Comparison of ENCODE assay signal across 1 cellular context in the genomic region with DNA sequence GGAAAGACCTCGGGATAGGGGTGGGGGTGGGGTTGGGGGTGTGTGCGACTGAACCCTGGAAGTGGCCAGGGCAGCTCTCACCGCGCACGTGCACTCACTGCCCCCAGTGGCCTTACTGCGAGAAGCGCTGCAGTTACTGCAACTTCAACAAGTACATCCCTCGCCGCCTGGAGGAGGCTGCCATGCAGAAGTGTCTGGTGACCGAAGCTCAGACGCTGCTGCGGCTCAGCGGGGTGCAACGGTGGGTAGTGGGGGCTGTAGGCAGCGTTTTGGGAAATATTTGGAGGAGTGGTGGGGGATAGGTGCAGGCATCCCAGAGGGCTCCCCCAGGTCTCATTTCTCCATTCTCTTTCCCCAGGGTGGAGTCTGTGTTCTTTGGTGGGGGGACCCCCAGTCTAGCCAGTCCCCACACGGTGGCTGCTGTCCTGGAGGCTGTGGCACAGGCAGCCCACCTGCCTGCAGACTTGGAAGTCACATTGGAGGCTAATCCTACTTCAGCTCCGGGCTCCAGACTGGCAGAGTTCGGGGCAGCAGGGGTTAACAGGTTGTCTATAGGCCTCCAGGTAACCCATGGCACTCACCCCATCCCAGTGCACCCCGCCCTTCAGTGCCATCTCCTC.
TF ChIP-seq lines count a peak whose summit lies in the region.

No MANE protein-coding gene starts in this region.

TF ChIP-seq in HepG2, 621 proteins besides CTCF, POLR2A, EP300 and RAD21 (continues in another document):
- TF ChIP-seq FOXO1 (CRISPR knock-in tag; IDR thresholded peaks at IDR 0.05) (peak; percentile 66), CSRNP1 (CRISPR knock-in tag; IDR thresholded peaks at IDR 0.05) (0 out of 2 replicates have a peak, but pooled peaks have one; percentile 39), TGIF2 (CRISPR knock-in tag; IDR thresholded peaks at IDR 0.05) (peak; percentile 86), ZBTB39 (CRISPR knock-in tag; IDR thresholded peaks at IDR 0.05) (0 out of 2 replicates have a peak, but pooled peaks have one; percentile 23), NFIB (CRISPR knock-in tag; IDR thresholded peaks at IDR 0.05; ENCODE audit: borderline replicate concordance) (no peak), SMAD9 (CRISPR knock-in tag; IDR thresholded peaks at IDR 0.05) (no peak), PHF20 (CRISPR knock-in tag; IDR thresholded peaks at IDR 0.05) (no peak), PRMT3 (CRISPR knock-in tag; IDR thresholded peaks at IDR 0.05; ENCODE audit: borderline replicate concordance, low read depth) (no peak), BHLHE40 (IDR thresholded peaks at IDR 0.05; ENCODE audit: low read length) (peak; percentile 98), PCBP2 (optimal IDR thresholded peaks at IDR 0.05; ENCODE audit: low read depth, low read length, poor library complexity, severe bottlenecking) (peak; percentile 31), IKZF4 (CRISPR knock-in tag; IDR thresholded peaks at IDR 0.05; ENCODE audit: borderline replicate concordance, low read depth, not compliant biosample characterization) (peak; percentile 35), YY1 (IDR thresholded peaks at IDR 0.05; ENCODE audit: insufficient read depth, insufficient replicate concordance, low read depth, low read length) (no peak), ZNF331 (CRISPR knock-in tag; IDR thresholded peaks at IDR 0.05) (peak; percentile 74), ZNF749 (CRISPR knock-in tag; IDR thresholded peaks at IDR 0.05; ENCODE audit: borderline replicate concordance) (no peak), ZKSCAN8 (CRISPR knock-in tag; IDR thresholded peaks at IDR 0.05; ENCODE audit: borderline replicate concordance) (0 out of 2 replicates have a peak, but pooled peaks have one; percentile 5), TFDP1 (CRISPR knock-in tag; IDR thresholded peaks at IDR 0.05; ENCODE audit: borderline replicate concordance) (peak; percentile 85), HMG20B (CRISPR knock-in tag; conservative IDR thresholded peaks at IDR 0.05) (peak; percentile 80; the same call in 1 of the 2 replicates), EHMT2 (IDR thresholded peaks at IDR 0.05; ENCODE audit: borderline replicate concordance, low read depth, low read length) (no peak), ZNF274 (CRISPR knock-in tag; IDR thresholded peaks at IDR 0.05) (peak; percentile 81; the same call in 1 of the 2 replicates), HMGXB4 (CRISPR knock-in tag; IDR thresholded peaks at IDR 0.05; ENCODE audit: borderline replicate concordance in 1 of 2, low read depth in 1 of 2) (peak in 1 of 2 experiments; percentile 66; a peak in 2 of 4 replicates), ZNF740 (CRISPR knock-in tag; IDR thresholded peaks at IDR 0.05) (0 out of 2 replicates have a peak, but pooled peaks have one; percentile 36), JDP2 (CRISPR knock-in tag; IDR thresholded peaks at IDR 0.05; ENCODE audit: borderline replicate concordance) (no peak), HNRNPUL1 (IDR thresholded peaks at IDR 0.05; ENCODE audit: low read depth, low read length) (no peak), ZMYM3 (CRISPR knock-in tag; IDR thresholded peaks at IDR 0.05) (no peak), SAP130 (CRISPR knock-in tag; IDR thresholded peaks at IDR 0.05; ENCODE audit: low read depth) (peak; percentile 48; the same call in 1 of the 2 replicates), IRF9 (CRISPR knock-in tag; IDR thresholded peaks at IDR 0.05; ENCODE audit: borderline replicate concordance) (0 out of 2 replicates have a peak, but pooled peaks have one; percentile 50), TAF1 (CRISPR knock-in tag; IDR thresholded peaks at IDR 0.05) (0 out of 2 replicates have a peak, but pooled peaks have one; percentile 9), NFATC3 (CRISPR knock-in tag; IDR thresholded peaks at IDR 0.05) (0 out of 2 replicates have a peak, but pooled peaks have one; percentile 44), ZNF33B (CRISPR knock-in tag; IDR thresholded peaks at IDR 0.05) (0 out of 2 replicates have a peak, but pooled peaks have one; percentile 23), RARA (CRISPR knock-in tag; IDR thresholded peaks at IDR 0.05) (0 out of 2 replicates have a peak, but pooled peaks have one; percentile 42), PCBP1 (IDR thresholded peaks at IDR 0.05; ENCODE audit: borderline replicate concordance, low read depth, low read length) (peak; percentile 99), RELA (CRISPR knock-in tag; IDR thresholded peaks at IDR 0.05) (no peak), BCL6 (CRISPR knock-in tag; IDR thresholded peaks at IDR 0.05) (no peak)
- TF ChIP-seq, protein P1, sequence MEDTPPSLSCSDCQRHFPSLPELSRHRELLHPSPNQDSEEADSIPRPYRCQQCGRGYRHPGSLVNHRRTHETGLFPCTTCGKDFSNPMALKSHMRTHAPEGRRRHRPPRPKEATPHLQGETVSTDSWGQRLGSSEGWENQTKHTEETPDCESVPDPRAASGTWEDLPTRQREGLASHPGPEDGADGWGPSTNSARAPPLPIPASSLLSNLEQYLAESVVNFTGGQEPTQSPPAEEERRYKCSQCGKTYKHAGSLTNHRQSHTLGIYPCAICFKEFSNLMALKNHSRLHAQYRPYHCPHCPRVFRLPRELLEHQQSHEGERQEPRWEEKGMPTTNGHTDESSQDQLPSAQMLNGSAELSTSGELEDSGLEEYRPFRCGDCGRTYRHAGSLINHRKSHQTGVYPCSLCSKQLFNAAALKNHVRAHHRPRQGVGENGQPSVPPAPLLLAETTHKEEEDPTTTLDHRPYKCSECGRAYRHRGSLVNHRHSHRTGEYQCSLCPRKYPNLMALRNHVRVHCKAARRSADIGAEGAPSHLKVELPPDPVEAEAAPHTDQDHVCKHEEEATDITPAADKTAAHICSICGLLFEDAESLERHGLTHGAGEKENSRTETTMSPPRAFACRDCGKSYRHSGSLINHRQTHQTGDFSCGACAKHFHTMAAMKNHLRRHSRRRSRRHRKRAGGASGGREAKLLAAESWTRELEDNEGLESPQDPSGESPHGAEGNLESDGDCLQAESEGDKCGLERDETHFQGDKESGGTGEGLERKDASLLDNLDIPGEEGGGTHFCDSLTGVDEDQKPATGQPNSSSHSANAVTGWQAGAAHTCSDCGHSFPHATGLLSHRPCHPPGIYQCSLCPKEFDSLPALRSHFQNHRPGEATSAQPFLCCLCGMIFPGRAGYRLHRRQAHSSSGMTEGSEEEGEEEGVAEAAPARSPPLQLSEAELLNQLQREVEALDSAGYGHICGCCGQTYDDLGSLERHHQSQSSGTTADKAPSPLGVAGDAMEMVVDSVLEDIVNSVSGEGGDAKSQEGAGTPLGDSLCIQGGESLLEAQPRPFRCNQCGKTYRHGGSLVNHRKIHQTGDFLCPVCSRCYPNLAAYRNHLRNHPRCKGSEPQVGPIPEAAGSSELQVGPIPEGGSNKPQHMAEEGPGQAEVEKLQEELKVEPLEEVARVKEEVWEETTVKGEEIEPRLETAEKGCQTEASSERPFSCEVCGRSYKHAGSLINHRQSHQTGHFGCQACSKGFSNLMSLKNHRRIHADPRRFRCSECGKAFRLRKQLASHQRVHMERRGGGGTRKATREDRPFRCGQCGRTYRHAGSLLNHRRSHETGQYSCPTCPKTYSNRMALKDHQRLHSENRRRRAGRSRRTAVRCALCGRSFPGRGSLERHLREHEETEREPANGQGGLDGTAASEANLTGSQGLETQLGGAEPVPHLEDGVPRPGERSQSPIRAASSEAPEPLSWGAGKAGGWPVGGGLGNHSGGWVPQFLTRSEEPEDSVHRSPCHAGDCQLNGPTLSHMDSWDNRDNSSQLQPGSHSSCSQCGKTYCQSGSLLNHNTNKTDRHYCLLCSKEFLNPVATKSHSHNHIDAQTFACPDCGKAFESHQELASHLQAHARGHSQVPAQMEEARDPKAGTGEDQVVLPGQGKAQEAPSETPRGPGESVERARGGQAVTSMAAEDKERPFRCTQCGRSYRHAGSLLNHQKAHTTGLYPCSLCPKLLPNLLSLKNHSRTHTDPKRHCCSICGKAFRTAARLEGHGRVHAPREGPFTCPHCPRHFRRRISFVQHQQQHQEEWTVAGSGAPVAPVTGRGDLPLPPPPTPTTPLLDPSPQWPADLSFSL (CRISPR knock-in tag; IDR thresholded peaks at IDR 0.05), result 0 out of 2 replicates have a peak, but pooled peaks have one; percentile 35
- TF ChIP-seq, protein P2, sequence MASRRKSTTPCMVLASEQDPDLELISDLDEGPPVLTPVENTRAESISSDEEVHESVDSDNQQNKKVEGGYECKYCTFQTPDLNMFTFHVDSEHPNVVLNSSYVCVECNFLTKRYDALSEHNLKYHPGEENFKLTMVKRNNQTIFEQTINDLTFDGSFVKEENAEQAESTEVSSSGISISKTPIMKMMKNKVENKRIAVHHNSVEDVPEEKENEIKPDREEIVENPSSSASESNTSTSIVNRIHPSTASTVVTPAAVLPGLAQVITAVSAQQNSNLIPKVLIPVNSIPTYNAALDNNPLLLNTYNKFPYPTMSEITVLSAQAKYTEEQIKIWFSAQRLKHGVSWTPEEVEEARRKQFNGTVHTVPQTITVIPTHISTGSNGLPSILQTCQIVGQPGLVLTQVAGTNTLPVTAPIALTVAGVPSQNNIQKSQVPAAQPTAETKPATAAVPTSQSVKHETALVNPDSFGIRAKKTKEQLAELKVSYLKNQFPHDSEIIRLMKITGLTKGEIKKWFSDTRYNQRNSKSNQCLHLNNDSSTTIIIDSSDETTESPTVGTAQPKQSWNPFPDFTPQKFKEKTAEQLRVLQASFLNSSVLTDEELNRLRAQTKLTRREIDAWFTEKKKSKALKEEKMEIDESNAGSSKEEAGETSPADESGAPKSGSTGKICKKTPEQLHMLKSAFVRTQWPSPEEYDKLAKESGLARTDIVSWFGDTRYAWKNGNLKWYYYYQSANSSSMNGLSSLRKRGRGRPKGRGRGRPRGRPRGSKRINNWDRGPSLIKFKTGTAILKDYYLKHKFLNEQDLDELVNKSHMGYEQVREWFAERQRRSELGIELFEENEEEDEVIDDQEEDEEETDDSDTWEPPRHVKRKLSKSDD (CRISPR knock-in tag; IDR thresholded peaks at IDR 0.05; ENCODE audit: low read depth), result 0 out of 2 replicates have a peak, but pooled peaks have one; percentile 30
- TF ChIP-seq, protein P3, sequence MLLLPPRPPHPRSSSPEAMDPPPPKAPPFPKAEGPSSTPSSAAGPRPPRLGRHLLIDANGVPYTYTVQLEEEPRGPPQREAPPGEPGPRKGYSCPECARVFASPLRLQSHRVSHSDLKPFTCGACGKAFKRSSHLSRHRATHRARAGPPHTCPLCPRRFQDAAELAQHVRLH (CRISPR knock-in tag; IDR thresholded peaks at IDR 0.05; ENCODE audit: borderline replicate concordance, low read depth), result 0 out of 2 replicates have a peak, but pooled peaks have one; percentile 56
- TF ChIP-seq, protein P4, sequence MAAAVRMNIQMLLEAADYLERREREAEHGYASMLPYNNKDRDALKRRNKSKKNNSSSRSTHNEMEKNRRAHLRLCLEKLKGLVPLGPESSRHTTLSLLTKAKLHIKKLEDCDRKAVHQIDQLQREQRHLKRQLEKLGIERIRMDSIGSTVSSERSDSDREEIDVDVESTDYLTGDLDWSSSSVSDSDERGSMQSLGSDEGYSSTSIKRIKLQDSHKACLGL (CRISPR knock-in tag; IDR thresholded peaks at IDR 0.05), result no peak
